In genomic region chr15:52651868-52652267, GRCh38 we compare ENCODE assay signal across 8 cellular contexts. TPM values are rescaled to one million over a fixed set of nuclear protein-coding genes. Genes with fewer than 3 reads are reported as not detected.
DNase-seq lines count a peak whose midpoint lies in the region; ATAC-seq lines count a peak whose summit lies in the region.

No MANE protein-coding gene starts in this region.

- peak overlapping the region; percentile 16 for H3K4me3 Mint-ChIP-seq in T-helper 1 cell treated with Interleukin-12 subunit alpha and Interleukin-12 subunit beta and Interleukin-4 antibody, amounts not matched to agents 30 μg/mL and 1 μg/mL, for 36 hours

- no peaks in the 10 kb centered on the region for H3K27me3 Mint-ChIP-seq in T-helper 1 cell treated with Interleukin-12 subunit alpha and Interleukin-12 subunit beta and Interleukin-4 antibody, amounts not matched to agents 30 μg/mL and 1 μg/mL, for 36 hours (ENCODE audit: low read depth)

- peak; percentile 98 for ATAC-seq in GM21390 (IDR thresholded peaks at IDR 0.05; ENCODE audit: unreplicated experiment)

- H3K36me3 Mint-ChIP-seq in T-helper 1 cell treated with Interleukin-12 subunit alpha and Interleukin-12 subunit beta and Interleukin-4 antibody, amounts not matched to agents 30 μg/mL and 1 μg/mL, for 36 hours (ENCODE audit: low read depth) = peaks cover 9% of the 10 kb centered on the region

- H3K27ac Mint-ChIP-seq in T-helper 1 cell treated with Interleukin-12 subunit alpha and Interleukin-12 subunit beta and Interleukin-4 antibody, amounts not matched to agents 30 μg/mL and 1 μg/mL, for 36 hours = no peak overlapping the region

- DNase-seq in Ammon's horn (ENCODE audit: low spot score) = peak; percentile 93
- peak; percentile 96 for DNase-seq in Kasumi-1 (lab: John Stamatoyannopoulos, UW)
- DNase-seq in T47D (ENCODE audit: low read depth in 1 of 2, low spot score in 1 of 2) = peak; percentile 36 to 89
- DNase-seq in iPS DF 19.7 (ENCODE audit: low read depth, low spot score) = peak; percentile 42
- DNase-seq in retina = peak; percentile 65
- DNase-seq in mesenteric fat pad (ENCODE audit: low spot score) = no peak

- in situ Hi-C loops in T47D (cut with HindIII; ENCODE audit: low pct_unique_long_range_greater_than_20kb, low sequenced_read_pairs) = no loop called here

- H3K9me3 Mint-ChIP-seq in T-helper 1 cell treated with Interleukin-12 subunit alpha and Interleukin-12 subunit beta and Interleukin-4 antibody, amounts not matched to agents 30 μg/mL and 1 μg/mL, for 36 hours = no peaks in the 10 kb centered on the region

- H3K4me1 Mint-ChIP-seq in T-helper 1 cell treated with Interleukin-12 subunit alpha and Interleukin-12 subunit beta and Interleukin-4 antibody, amounts not matched to agents 30 μg/mL and 1 μg/mL, for 36 hours (ENCODE audit: low read depth) = peaks cover 6% of the 10 kb centered on the region

RNA-seq across cellular contexts. Expression of gene ATOSA, which starts 27.3 kb away (rescaled TPM):
- total RNA-seq in mesenteric fat pad = 61.5 TPM
